In genomic region chr21:34648739-34649297, GRCh38 we compare ENCODE assay signal across 24 cellular contexts. TPM values are rescaled to one million over a fixed set of nuclear protein-coding genes. Genes with fewer than 3 reads are reported as not detected.
A peak's percentile ranks its signal among the peaks of the same experiment; 100 is the strongest.
DNase-seq lines count a peak whose midpoint lies in the region; ATAC-seq, FAIRE-seq and TF ChIP-seq lines count a peak whose summit lies in the region.
"Had no signal": no experiment of that assay in that cellular context is flagged by ENCODE, and none has a peak within 500 bp of the region (broad histone marks: within the 10 kb centered on the region; RNA-seq: fewer than 3 reads in every experiment).

No MANE protein-coding gene starts in this region.

- no peaks in the 10 kb centered on the region for H3K36me3 Mint-ChIP-seq in CD14-positive monocyte

- intact Hi-C loops in K562 (cut with micrococcal nuclease) (no loop called here), CD14-positive monocyte (cut with micrococcal nuclease) (no loop called here)

- CTCF ChIA-PET in K562 (lab: Yijun Ruan, JAX; ENCODE audit: low intra/inter-chr PET ratio) = no interaction called here

- TF ChIP-seq RAD21 in K562 (CRISPR knock-in tag; conservative IDR thresholded peaks at IDR 0.05 in 1 of 2, IDR thresholded peaks at IDR 0.05 in 1 of 2) = no peak

- no peak overlapping the region for H3K4me2 ChIP-seq in K562 (ENCODE audit: insufficient read depth, low read length)

- H3K9me3 ChIP-seq in K562 (replicated peaks; ENCODE audit: control insufficient read depth, insufficient read depth, low read depth, low read length) = no peaks in the 10 kb centered on the region
- H3K9me3 ChIP-seq: SJSA1 had no signal

- TF ChIP-seq POLR2A in K562 (conservative IDR thresholded peaks at IDR 0.05) = no peak

- no peak overlapping the region for H3K27ac ChIP-seq in K562 (ENCODE audit: extremely low read depth, low read depth, low read length)
- H3K27ac ChIP-seq: SJSA1 had no signal

- H3K9me3 Mint-ChIP-seq in CD14-positive monocyte = peaks cover 0 to 17% (median 5%) of the 10 kb centered on the region in 7 donors

- POLR2A ChIA-PET in K562 (lab: Yijun Ruan, JAX) = interaction anchor here (0.6 kb wide), 1 partner anchor 956 kb away, joined by 3 read pairs; no protein-coding TSS in a partner anchor

- no peaks in the 10 kb centered on the region for H3K4me1 ChIP-seq in K562 (replicated peaks in 1 of 2; ENCODE audit: control insufficient read depth in 2 of 2, insufficient read depth in 2 of 2, low read length in 2 of 2)
- H3K4me1 ChIP-seq: SJSA1 had no signal

- no peaks in the 10 kb centered on the region for H3K4me1 Mint-ChIP-seq in CD14-positive monocyte
- H3K4me1 Mint-ChIP-seq: CD8-positive, alpha-beta memory T cell had no signal

- no peak for FAIRE-seq in K562 (lab: Jason Lieb, UNC)

- ATAC-seq in K562 = no peak
- no peak for ATAC-seq in GM18868 (IDR thresholded peaks at IDR 0.05; ENCODE audit: unreplicated experiment)
- ATAC-seq: Panc1 had no signal

- no peaks in the 10 kb centered on the region for H3K9me1 ChIP-seq in K562 (ENCODE audit: control insufficient read depth, insufficient read depth, low read length)

- H3K27me3 ChIP-seq in K562 (ENCODE audit: control insufficient read depth in 2 of 2, insufficient read depth in 2 of 2, low read length in 2 of 2) = peaks cover 26 to 43% of the 10 kb centered on the region in 2 experiments
- H3K27me3 ChIP-seq: SJSA1 had no signal

- H4K20me1 ChIP-seq in K562 (replicated peaks; ENCODE audit: control insufficient read depth, insufficient read depth, low read length) = no peaks in the 10 kb centered on the region

- no peak overlapping the region for H3K4me3 Mint-ChIP-seq in CD14-positive monocyte
- H3K4me3 Mint-ChIP-seq: H9, HFFc6 had no signal

- no peak overlapping the region for H3K4me3 ChIP-seq in K562
- no peak overlapping the region for H3K4me3 ChIP-seq in foreskin fibroblast (ENCODE audit: low read depth in 1 of 2, low read length in 2 of 2)
- H3K4me3 ChIP-seq: SJSA1 had no signal

- TF ChIP-seq CTCF in K562 (IDR thresholded peaks at IDR 0.05 in 2 of 3, conservative IDR thresholded peaks at IDR 0.05 in 1 of 3; ENCODE audit: insufficient read depth in 2 of 3, low read depth in 1 of 3, low read length in 3 of 3) (no peak), foreskin fibroblast (IDR thresholded peaks at IDR 0.05; ENCODE audit: low read depth, low read length) (no peak), CD14-positive monocyte (IDR thresholded peaks at IDR 0.05) (no peak)

- in situ Hi-C loops in K562 (cut with MboI) = loop anchor here (25.0 kb wide), 1 partner anchor 262 kb away; the partner anchor contains the start of gene SMIM11

- no peak overlapping the region for H3K27ac Mint-ChIP-seq in CD14-positive monocyte
- H3K27ac Mint-ChIP-seq: CD8-positive, alpha-beta memory T cell; H9; HFFc6 had no signal

- H3K79me2 ChIP-seq in K562 (ENCODE audit: control insufficient read depth, insufficient read depth, low read length) = no peaks in the 10 kb centered on the region

- no TSS peak for BruUV-seq in K562 (replicated peaks; lab: Mats Ljungman, UMichigan)

- WGBS in K562 (ENCODE audit: insufficient coverage, low coverage, missing lambda C conversion rate) = under 1% methylated on average over 6 of the region's 6 CpGs

- H3K27me3 Mint-ChIP-seq in CD14-positive monocyte (ENCODE audit: low read depth in 3 of 3) = peaks cover 2 to 10% (median 10%) of the 10 kb centered on the region in 3 donors

- no peaks in the 10 kb centered on the region for H3K36me3 ChIP-seq in K562 (ENCODE audit: control insufficient read depth, insufficient read depth, low read length)
- H3K36me3 ChIP-seq: SJSA1 had no signal

- TF ChIP-seq EP300 in K562 (IDR thresholded peaks at IDR 0.05; ENCODE audit: low read length) = no peak

- DNase-seq in NCI-H146 (lab: John Stamatoyannopoulos, UW) (peak; percentile 60), NCI-H146 treated with DMSO at 0.1 percent for 48 hours (lab: John Stamatoyannopoulos, UW; ENCODE audit: unreplicated experiment) (no peak), NCI-H2029 (lab: John Stamatoyannopoulos, UW) (peak; percentile 86), NCI-H526 treated with DMSO at 0.1 percent for 48 hours (lab: John Stamatoyannopoulos, UW) (peak; percentile 95), K562 (ENCODE audit: extremely low read depth in 1 of 4, low spot score in 3 of 4) (no peak), foreskin fibroblast (no peak), CD14-positive monocyte (ENCODE audit: low spot score) (no peak)
- DNase-seq: AML-193; C1 segment of cervical spinal cord; CD8-positive, alpha-beta memory T cell; H9; HFFc6; KBM-7; NCI-H1048; NCI-H1417 treated with DMSO at 0.1 percent for 48 hours; NCI-H1930; NK-92 treated with Interleukin-12 subunit alpha and Interleukin-12 subunit beta, amount 100 ng/mL, for 24 hours; T-helper 1 cell had no signal

- no peak overlapping the region for H2AFZ ChIP-seq in K562 (ENCODE audit: low read depth, low read length)

- H3K9ac ChIP-seq in K562 (ENCODE audit: insufficient read depth in 1 of 2, low read depth in 2 of 2, low read length in 2 of 2) = no peak overlapping the region

TF ChIP-seq in K562, 482 proteins besides CTCF, POLR2A, EP300 and RAD21:
- TF ChIP-seq ADNP (tag; IDR thresholded peaks at IDR 0.05) = 0 out of 2 replicates have a peak, but pooled peaks have one; percentile 47
- TF ChIP-seq CHD4 (IDR thresholded peaks at IDR 0.05; ENCODE audit: insufficient read depth, insufficient replicate concordance, low read depth, low read length, poor library complexity, severe bottlenecking) = peak; percentile 69
- TF ChIP-seq CREB3 (tag; conservative IDR thresholded peaks at IDR 0.05; ENCODE audit: low read depth) = no peak
- TF ChIP-seq RBM25 (IDR thresholded peaks at IDR 0.05; ENCODE audit: low read depth, low read length, severe bottlenecking) = peak; percentile 76
- peak; percentile 44; the same call in 1 of the 2 replicates for TF ChIP-seq BCOR (IDR thresholded peaks at IDR 0.05)

RNA-seq across cellular contexts. Expression of gene CLIC6, which starts 20.0 kb away (rescaled TPM):
- not detected in 2 replicates for total RNA-seq in K562 (2011; cell fraction: chromatin; rRNA removed; ENCODE audit: low replicate concordance)
- not detected in 2 replicates for total RNA-seq in K562 (2011; cell fraction: nucleolus; rRNA removed)
- total RNA-seq in K562 (2011; cell fraction: nucleoplasm; rRNA removed) = not detected in 2 replicates
- not detected in 2 replicates for total RNA-seq in K562 (2014; rRNA removed)
- not detected in 2 replicates for total RNA-seq in K562 (2014; rRNA removed; fragmentation: Illumina TruSeq; extraction: Trizol)
- total RNA-seq in K562 (2015; rRNA removed; fragmentation: Illumina TruSeq; extraction: Trizol) = not detected in 2 replicates
- not detected in 2 replicates for total RNA-seq in K562 (2021)
- polyA plus RNA-seq in K562 (2011; rRNA removed) = not detected in 2 replicates
- not detected in 2 replicates for polyA plus RNA-seq in K562 (2011; cell fraction: cytosol; rRNA removed)
- not detected in 2 replicates for polyA plus RNA-seq in K562 (2011; cell fraction: nucleus; rRNA removed)
- 0.01 TPM in 1 of 2 replicates, not detected in the other for polyA plus RNA-seq in K562 (2012)
- not detected in 2 replicates for polyA plus RNA-seq in K562 (2014; fragmentation: Illumina TruSeq; extraction: Trizol)
- polyA plus RNA-seq in K562 (2014; fragmentation: Nextera tagmentation; extraction: Ambion mirVana) = not detected
- not detected in 2 replicates for polyA plus RNA-seq in K562 (2014; rRNA removed)
- polyA minus RNA-seq in K562 (2011; rRNA and poly(A)+ RNA removed) = not detected in 2 replicates
- polyA minus RNA-seq in K562 (2011; cell fraction: cytosol; rRNA and poly(A)+ RNA removed) = not detected in 2 replicates
- not detected in 2 replicates for polyA minus RNA-seq in K562 (2011; cell fraction: nucleus; rRNA and poly(A)+ RNA removed)
- not detected for polyA plus RNA-seq in CD14-positive monocyte
- total RNA-seq: A172, HFFc6, NCI-H460, SJSA1 had no signal
- polyA plus RNA-seq: AG04450 had no signal

RNA-seq across cellular contexts. Expression of gene RCAN1, which starts 33.9 kb away (rescaled TPM):
- 6.1 and 7.8 TPM in 2 replicates for total RNA-seq in K562 (2011; cell fraction: chromatin; rRNA removed; ENCODE audit: low replicate concordance)
- 3.8 and 4.2 TPM in 2 replicates for total RNA-seq in K562 (2011; cell fraction: nucleolus; rRNA removed)
- total RNA-seq in K562 (2011; cell fraction: nucleoplasm; rRNA removed) = 6.6 and 7.6 TPM in 2 replicates
- total RNA-seq in K562 (2014; rRNA removed) (11.9 TPM in 2 replicates), K562 (2014; rRNA removed; fragmentation: Illumina TruSeq; extraction: Trizol) (16.5 and 16.9 TPM in 2 replicates), K562 (2015; rRNA removed; fragmentation: Illumina TruSeq; extraction: Trizol) (12.3 and 14.7 TPM in 2 replicates), K562 (2021) (14.0 and 15.5 TPM in 2 replicates)
- polyA plus RNA-seq in K562 (2011; rRNA removed) (5.3 and 9.9 TPM in 2 replicates), K562 (2014; fragmentation: Illumina TruSeq; extraction: Trizol) (13.4 and 14.9 TPM in 2 replicates), K562 (2014; fragmentation: Nextera tagmentation; extraction: Ambion mirVana) (1 to 10 TPM; 4.4 to 6.1 TPM), K562 (2014; rRNA removed) (12.3 and 15.0 TPM in 2 replicates), CD14-positive monocyte (10 to 100 TPM; 15.1 to 17.5 TPM)
- 2.7 and 3.8 TPM in 2 replicates for polyA plus RNA-seq in K562 (2011; cell fraction: cytosol; rRNA removed)
- 2.2 and 2.9 TPM in 2 replicates for polyA plus RNA-seq in K562 (2011; cell fraction: nucleus; rRNA removed)
- 14.3 and 25.6 TPM in 2 replicates for polyA plus RNA-seq in K562 (2012)
- polyA minus RNA-seq in K562 (2011; rRNA and poly(A)+ RNA removed) = 8.1 and 11.2 TPM in 2 replicates
- 3.4 and 5.2 TPM in 2 replicates for polyA minus RNA-seq in K562 (2011; cell fraction: cytosol; rRNA and poly(A)+ RNA removed)
- 2.7 and 3.3 TPM in 2 replicates for polyA minus RNA-seq in K562 (2011; cell fraction: nucleus; rRNA and poly(A)+ RNA removed)

Comparison
In these comparisons a context has a peak if more than half of its experiments do, and no peak if none do; other contexts are left out.
1. DNase-seq: peak in NCI-H146 (single experiment), NCI-H2029 (single experiment) and NCI-H526 treated with DMSO at 0.1 percent for 48 hours (single experiment); none in NCI-H146 treated with DMSO at 0.1 percent for 48 hours (single experiment), K562 (0 of 4), foreskin fibroblast (0 of 2) and CD14-positive monocyte (single experiment).